ENCODE assay signal across 12 cellular contexts in the genomic region with DNA sequence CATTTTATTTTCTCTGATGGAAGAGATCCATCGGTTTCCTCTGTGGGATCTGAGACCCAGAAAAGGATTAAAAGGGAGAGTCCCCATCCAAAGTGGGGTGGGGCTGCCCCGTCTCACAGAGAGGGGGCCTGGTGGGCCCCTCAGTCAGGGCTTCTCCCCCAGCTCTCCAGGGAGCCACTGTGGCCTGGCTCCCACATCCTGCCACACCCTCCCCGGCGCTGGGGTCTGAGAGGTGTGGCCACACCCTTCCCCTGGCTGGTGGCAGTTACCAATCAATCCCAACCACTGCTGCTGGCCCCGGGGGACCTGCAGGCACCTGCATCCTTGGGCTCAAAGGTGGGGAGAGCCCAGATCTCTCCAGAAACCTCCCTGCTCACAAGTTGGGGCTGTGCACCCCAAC.
DNase-seq lines count a peak whose midpoint lies in the region; ATAC-seq and TF ChIP-seq lines count a peak whose summit lies in the region.
"Had no signal": no experiment of that assay in that cellular context is flagged by ENCODE, and none has a peak within 500 bp of the region (broad histone marks: within the 10 kb centered on the region; RNA-seq: fewer than 3 reads in every experiment).

No MANE protein-coding gene starts in this region.

- H2AFZ ChIP-seq in HCT116 (ENCODE audit: low read depth, low read length, poor library complexity, severe bottlenecking), result no peak overlapping the region
- no peak overlapping the region for H2AFZ ChIP-seq in neural cell (ENCODE audit: low read depth, low read length)

- no peaks in the 10 kb centered on the region for H4K20me1 ChIP-seq in HCT116 (ENCODE audit: insufficient read depth)
- H4K20me1 ChIP-seq in neural cell (ENCODE audit: insufficient read depth), result no peaks in the 10 kb centered on the region

- TF ChIP-seq CTCF in HCT116 (IDR thresholded peaks at IDR 0.05 in 2 of 3, conservative IDR thresholded peaks at IDR 0.05 in 1 of 3; ENCODE audit: borderline replicate concordance in 1 of 3, insufficient read depth in 1 of 3, low read depth in 2 of 3, low read length in 2 of 3) (no peak), neural cell (IDR thresholded peaks at IDR 0.05; ENCODE audit: poor library complexity, severe bottlenecking) (no peak), sigmoid colon (IDR thresholded peaks at IDR 0.05) (no peak), uterus (IDR thresholded peaks at IDR 0.05) (no peak)

- peaks cover 24% of the 10 kb centered on the region for H3K4me1 Mint-ChIP-seq in T-helper 1 cell treated with Interleukin-12 subunit alpha and Interleukin-12 subunit beta and Interleukin-4 antibody, amounts not matched to agents 30 μg/mL and 1 μg/mL, for 36 hours (ENCODE audit: low read depth)

- no TSS peak for BruUV-seq in HCT116 (replicated peaks; lab: Mats Ljungman, UMichigan)

- intact Hi-C loops in HCT116 (cut with micrococcal nuclease) (no loop called here), sigmoid colon (cut with DNase I) (no loop called here), uterus (cut with DNase I; ENCODE audit: low total_unique reads) (no loop called here)

- H3K4me1 ChIP-seq in HCT116 (ENCODE audit: control insufficient read depth in 1 of 2, insufficient read depth in 2 of 2, low read length in 2 of 2) (peaks cover 25 to 28% of the 10 kb centered on the region in 2 experiments), sigmoid colon (no peaks in the 10 kb centered on the region), uterus (no peaks in the 10 kb centered on the region)

- no peaks in the 10 kb centered on the region for H3K9me3 Mint-ChIP-seq in T-helper 1 cell treated with Interleukin-12 subunit alpha and Interleukin-12 subunit beta and Interleukin-4 antibody, amounts not matched to agents 30 μg/mL and 1 μg/mL, for 36 hours
- H3K9me3 Mint-ChIP-seq: dendritic cell treated with granulocyte-macrophage colony-stimulating factor and Interleukin-4, amounts not matched to agents 40 ng/mL and 50 ng/mL, for 4 days had no signal

- H3K4me2 ChIP-seq in HCT116 (ENCODE audit: low read length) (peak overlapping the region; percentile 71), neural cell (ENCODE audit: low read length) (peak overlapping the region; percentile 37)

- peak; percentile 7 for DNase-seq in activated T-cell treated with anti-CD3 and anti-CD28 coated beads for 48 hours (ENCODE audit: low read depth)
- DNase-seq in activated T-cell treated with anti-CD3 and anti-CD28 coated beads, Interleukin-2, amount 50 U/mL, for 1 hour, result no peak
- DNase-seq in HCT116 (ENCODE audit: low read depth, low spot score), result no peak
- no peak for DNase-seq in sigmoid colon
- DNase-seq in uterus, result no peak
- DNase-seq: AML-193, hypothalamus, Kasumi-1 had no signal

- H3K27me3 Mint-ChIP-seq in T-helper 1 cell treated with Interleukin-12 subunit alpha and Interleukin-12 subunit beta and Interleukin-4 antibody, amounts not matched to agents 30 μg/mL and 1 μg/mL, for 36 hours (ENCODE audit: low read depth), result peaks cover 33% of the 10 kb centered on the region

- no peaks in the 10 kb centered on the region for H3K36me3 ChIP-seq in HCT116 (ENCODE audit: control insufficient read depth in 1 of 2, insufficient read depth in 2 of 2, low read length in 2 of 2)
- no peaks in the 10 kb centered on the region for H3K36me3 ChIP-seq in neural cell (ENCODE audit: insufficient read depth, low read length)
- H3K36me3 ChIP-seq in sigmoid colon, result no peaks in the 10 kb centered on the region
- no peaks in the 10 kb centered on the region for H3K36me3 ChIP-seq in uterus

- H3K4me3 Mint-ChIP-seq in T-helper 1 cell treated with Interleukin-12 subunit alpha and Interleukin-12 subunit beta and Interleukin-4 antibody, amounts not matched to agents 30 μg/mL and 1 μg/mL, for 36 hours, result no peak overlapping the region
- H3K4me3 Mint-ChIP-seq: dendritic cell treated with granulocyte-macrophage colony-stimulating factor and Interleukin-4, amounts not matched to agents 40 ng/mL and 50 ng/mL, for 4 days had no signal

- 0 out of 4 replicates have a peak overlapping the region, but pooled peaks of 1 of the 2 experiments have one; percentile 2 for H3K4me3 ChIP-seq in HCT116 (replicated peaks in 1 of 2; ENCODE audit: low read depth in 1 of 2, low read length in 2 of 2)
- H3K4me3 ChIP-seq in neural cell (ENCODE audit: low read length), result peak overlapping the region; percentile 17
- H3K4me3 ChIP-seq in sigmoid colon, result no peak overlapping the region
- H3K4me3 ChIP-seq in uterus, result no peak overlapping the region

- H3K9ac ChIP-seq in HCT116 (ENCODE audit: low read length) (no peak overlapping the region), neural cell (ENCODE audit: low read length) (peak overlapping the region; percentile 43)

- 9 to 10% methylated on average over 5 of the region's 5 CpGs for WGBS in sigmoid colon, 2 donors

- H3K9me2 ChIP-seq in HCT116 (ENCODE audit: insufficient read depth) (no peaks in the 10 kb centered on the region), neural cell (ENCODE audit: insufficient read depth, low read length) (no peaks in the 10 kb centered on the region)

- RAD21 ChIA-PET in HCT116 (lab: Charles Lee; ENCODE audit: low non-redundant PET in 1 of 2, low total read pairs in 2 of 2, uncharacterized antibody in 2 of 2, unreplicated experiment in 2 of 2), result no interaction called here

- ATAC-seq in HCT116 (peak; percentile 65), GM18861 (IDR thresholded peaks at IDR 0.05; ENCODE audit: unreplicated experiment) (no peak)

- no peaks in the 10 kb centered on the region for H3K36me3 Mint-ChIP-seq in T-helper 1 cell treated with Interleukin-12 subunit alpha and Interleukin-12 subunit beta and Interleukin-4 antibody, amounts not matched to agents 30 μg/mL and 1 μg/mL, for 36 hours (ENCODE audit: low read depth)

- H3K9me3 ChIP-seq in HCT116 (ENCODE audit: control insufficient read depth in 1 of 2, insufficient read depth in 1 of 2, low read depth in 1 of 2, low read length in 2 of 2) (no peaks in the 10 kb centered on the region), neural cell (ENCODE audit: low read length) (no peaks in the 10 kb centered on the region), sigmoid colon (no peaks in the 10 kb centered on the region), uterus (no peaks in the 10 kb centered on the region)

- no peaks in the 10 kb centered on the region for H3K27me3 ChIP-seq in HCT116 (ENCODE audit: insufficient read depth, low read length)
- no peaks in the 10 kb centered on the region for H3K27me3 ChIP-seq in neural cell (ENCODE audit: insufficient read depth, low read depth, low read length)
- peaks cover 0 to 40% (median 0%) of the 10 kb centered on the region in 3 donors for H3K27me3 ChIP-seq in sigmoid colon
- no peaks in the 10 kb centered on the region for H3K27me3 ChIP-seq in uterus

- peak overlapping the region; percentile 78 for H3K27ac Mint-ChIP-seq in T-helper 1 cell treated with Interleukin-12 subunit alpha and Interleukin-12 subunit beta and Interleukin-4 antibody, amounts not matched to agents 30 μg/mL and 1 μg/mL, for 36 hours

- no peaks in the 10 kb centered on the region for H3F3A ChIP-seq in neural cell (ENCODE audit: insufficient read depth, low read length, poor library complexity, severe bottlenecking)

- no peak for TF ChIP-seq EP300 in neural cell (conservative IDR thresholded peaks at IDR 0.05; ENCODE audit: poor library complexity, severe bottlenecking)
- no peak for TF ChIP-seq EP300 in sigmoid colon (IDR thresholded peaks at IDR 0.05)

- TF ChIP-seq POLR2A in HCT116 (IDR thresholded peaks at IDR 0.05; ENCODE audit: borderline replicate concordance, extremely low read depth, insufficient read depth, insufficient read length) (no peak), sigmoid colon (IDR thresholded peaks at IDR 0.05) (no peak), uterus (IDR thresholded peaks at IDR 0.05) (no peak)

- H3K79me2 ChIP-seq in HCT116 (ENCODE audit: insufficient read depth, low read length), result no peaks in the 10 kb centered on the region
- H3K79me2 ChIP-seq in neural cell (replicated peaks; ENCODE audit: insufficient read depth, low read length), result no peaks in the 10 kb centered on the region

- CTCF ChIA-PET in HCT116 (lab: Charles Lee), result no interaction called here

- TF ChIP-seq RAD21 in HCT116 (IDR thresholded peaks at IDR 0.05; ENCODE audit: low read depth) (no peak), neural cell (conservative IDR thresholded peaks at IDR 0.05) (no peak)

- H3K27ac ChIP-seq in HCT116 (ENCODE audit: low read depth, low read length) (no peak overlapping the region), neural cell (ENCODE audit: low read length) (peak overlapping the region; percentile 35), sigmoid colon (no peak overlapping the region), uterus (no peak overlapping the region)

- POLR2A ChIA-PET in HCT116 (lab: Charles Lee), result no interaction called here

TF ChIP-seq in HCT116, 20 proteins besides CTCF, POLR2A, EP300 and RAD21:
- TF ChIP-seq JUND (IDR thresholded peaks at IDR 0.05), result no peak

TF ChIP-seq in neural cell, 6 proteins besides CTCF, POLR2A, EP300 and RAD21 (continues in another document):
- TF ChIP-seq POLR2AphosphoS5 (IDR thresholded peaks at IDR 0.05) (no peak), TAF1 (IDR thresholded peaks at IDR 0.05; ENCODE audit: low read depth) (no peak), SMC3 (conservative IDR thresholded peaks at IDR 0.05; ENCODE audit: poor library complexity) (no peak), REST (IDR thresholded peaks at IDR 0.05; ENCODE audit: borderline replicate concordance) (no peak)
